14 cellular contexts compared by ENCODE assay signal in the genomic region with DNA sequence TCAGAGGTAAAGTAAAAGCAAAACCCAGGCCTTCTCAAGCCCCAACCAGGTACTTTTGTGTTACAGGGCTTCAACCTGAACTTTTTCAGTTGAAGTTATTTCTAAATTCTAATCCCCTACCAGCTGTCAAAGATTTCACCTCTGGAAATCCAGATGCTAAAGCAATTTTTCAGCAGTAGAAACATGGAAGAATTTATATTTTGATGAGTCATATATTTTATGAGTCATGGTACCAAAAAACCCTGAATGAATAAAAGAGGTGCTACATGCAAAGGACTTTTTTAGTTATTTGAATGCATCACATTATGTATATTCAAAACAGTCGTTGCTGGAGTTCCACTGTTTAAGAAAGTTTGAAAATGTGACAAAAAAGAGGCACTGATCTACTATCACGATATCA.
"Had no signal": no experiment of that assay in that cellular context is flagged by ENCODE, and none has a peak within 500 bp of the region (broad histone marks: within the 10 kb centered on the region; RNA-seq: fewer than 3 reads in every experiment).

No MANE protein-coding gene starts in this region.

- H3K27me3 Mint-ChIP-seq: activated naive CD8-positive, alpha-beta T cell had no signal

- H3K27ac ChIP-seq: dorsolateral prefrontal cortex, epithelial cell of prostate, tibial artery had no signal

- H3K4me3 ChIP-seq: dorsolateral prefrontal cortex, tibial artery had no signal

- H3K9me3 ChIP-seq: tibial artery had no signal

- H3K36me3 Mint-ChIP-seq: activated naive CD8-positive, alpha-beta T cell had no signal

- H3K27me3 ChIP-seq: dorsolateral prefrontal cortex, tibial artery had no signal

- H3K4me3 Mint-ChIP-seq: activated naive CD8-positive, alpha-beta T cell; activated T-helper 1 cell treated with anti-CD3 and anti-CD28 coated beads, Interleukin-12 subunit alpha, Interleukin-12 subunit beta, Interleukin-2, Interleukin-4 antibody, amounts not matched to agents 30 ng/mL and 10 ng/mL and 1 ng/mL, durations not matched to agents 14 hours and 24 hours and 36 hours; T-helper 2 cell treated with Interferon-gamma antibody and Interleukin-4, amounts not matched to agents 5 μg/mL and 100 μg/mL, for 36 hours had no signal

- H3K27ac Mint-ChIP-seq: activated naive CD8-positive, alpha-beta T cell; activated T-helper 1 cell treated with anti-CD3 and anti-CD28 coated beads, Interleukin-12 subunit alpha, Interleukin-12 subunit beta, Interleukin-2, Interleukin-4 antibody, amounts not matched to agents 30 ng/mL and 10 ng/mL and 1 ng/mL, durations not matched to agents 14 hours and 24 hours and 36 hours; T-helper 2 cell treated with Interferon-gamma antibody and Interleukin-4, amounts not matched to agents 5 μg/mL and 100 μg/mL, for 36 hours had no signal

- H3K4me1 ChIP-seq: tibial artery had no signal

- H3K36me3 ChIP-seq: tibial artery had no signal

- DNase-seq: activated CD4-positive, alpha-beta T cell treated with anti-CD3 and anti-CD28 coated beads, Interleukin-2, amount 50 U/mL, for 4 hours; amniotic stem cell; caudate nucleus; dorsolateral prefrontal cortex; retina; stimulated activated CD4-positive, alpha-beta T cell treated with anti-CD3 and anti-CD28 coated beads, Interleukin-12 subunit alpha, Interleukin-12 subunit beta, amount 100 ng/mL, for 4 hours; stimulated activated CD4-positive, alpha-beta T cell treated with anti-CD3 and anti-CD28 coated beads, Interleukin-2, amount 100 ng/mL, for 24 hours; stimulated activated naive CD8-positive, alpha-beta T cell treated with anti-CD3 and anti-CD28 coated beads, Interleukin-15, Interleukin-2, amounts not matched to agents 100 U/mL and 50 U/mL, for 24 hours; substantia nigra; tibial artery had no signal

- ATAC-seq: stimulated activated naive CD8-positive, alpha-beta T cell treated with anti-CD3 and anti-CD28 coated beads, Interleukin-15, Interleukin-2, amounts not matched to agents 100 U/mL and 50 U/mL, for 24 hours had no signal
